ENCODE assay signal across 21 cellular contexts in genomic region chr16:83530293-83530692, GRCh38.
DNase-seq lines count a peak whose midpoint lies in the region; ATAC-seq and TF ChIP-seq lines count a peak whose summit lies in the region.
"Had no signal": no experiment of that assay in that cellular context is flagged by ENCODE, and none has a peak within 500 bp of the region (broad histone marks: within the 10 kb centered on the region; RNA-seq: fewer than 3 reads in every experiment).

No MANE protein-coding gene starts in this region.

- no peaks in the 10 kb centered on the region for H3K27me3 Mint-ChIP-seq in activated CD8-positive, alpha-beta T cell treated with anti-CD3 and anti-CD28 coated beads for 36 hours
- H3K27me3 Mint-ChIP-seq: activated naive CD8-positive, alpha-beta T cell treated with anti-CD3 and anti-CD28 coated beads, Interleukin-2, amount 10 ng/mL, durations not matched to agents 7 days and 5 days had no signal

- ATAC-seq in GM21360 (IDR thresholded peaks at IDR 0.05; ENCODE audit: unreplicated experiment) = no peak
- ATAC-seq in activated CD8-positive, alpha-beta T cell treated with anti-CD3 and anti-CD28 coated beads for 36 hours = no peak

- DNase-seq in EL = peak; percentile 84
- peak; percentile 0 for DNase-seq in KBM-7
- DNase-seq in epidermal melanocyte (ENCODE audit: insufficient read length, low spot score) = peak; percentile 36
- DNase-seq in activated CD8-positive, alpha-beta T cell treated with anti-CD3 and anti-CD28 coated beads for 36 hours = no peak
- DNase-seq in GF-D8 (lab: John Stamatoyannopoulos, UW) = no peak
- DNase-seq: activated CD4-positive, alpha-beta T cell treated with anti-CD3 and anti-CD28 coated beads, Interleukin-2, amount 50 U/mL, for 48 hours; activated CD4-positive, CD25-positive, alpha-beta regulatory T cell; activated effector memory CD4-positive, alpha-beta T cell treated with Interleukin-2 at 50 U/mL for 16 hours; activated naive CD8-positive, alpha-beta T cell treated with anti-CD3 and anti-CD28 coated beads, Interleukin-2, amount 10 ng/mL, durations not matched to agents 7 days and 5 days; effector CD8-positive, alpha-beta T cell; NCI-H2081 treated with DMSO at 0.1 percent for 48 hours; NCI-H510A; RPMI8226; stimulated activated CD4-positive, alpha-beta T cell treated with anti-CD3 and anti-CD28 coated beads, Interleukin-4, amount 100 ng/mL, for 1 hour; stimulated activated naive CD4-positive, alpha-beta T cell had no signal

- POLR2A ChIA-PET in activated CD8-positive, alpha-beta T cell treated with anti-CD3 and anti-CD28 coated beads for 36 hours (lab: Charles Lee) = no interaction called here

- peak overlapping the region; percentile 36 for H3K9ac ChIP-seq in skeletal muscle satellite cell (ENCODE audit: low read depth, low read length)
- H3K9ac ChIP-seq: BLaER1 had no signal

- peaks cover 2% of the 10 kb centered on the region for H3K9me3 Mint-ChIP-seq in activated CD8-positive, alpha-beta T cell treated with anti-CD3 and anti-CD28 coated beads for 36 hours
- H3K9me3 Mint-ChIP-seq: brain had no signal

- H3K4me3 Mint-ChIP-seq in activated CD8-positive, alpha-beta T cell treated with anti-CD3 and anti-CD28 coated beads for 36 hours = no peak overlapping the region
- H3K4me3 Mint-ChIP-seq: activated naive CD8-positive, alpha-beta T cell treated with anti-CD3 and anti-CD28 coated beads, Interleukin-2, amount 10 ng/mL, durations not matched to agents 7 days and 5 days; brain had no signal

- no peak for TF ChIP-seq CTCF in activated CD8-positive, alpha-beta T cell treated with anti-CD3 and anti-CD28 coated beads for 36 hours (IDR thresholded peaks at IDR 0.05)

- H3K36me3 ChIP-seq in skeletal muscle satellite cell (ENCODE audit: insufficient read depth, low read length) = no peaks in the 10 kb centered on the region
- H3K36me3 ChIP-seq: BLaER1, esophagus muscularis mucosa, thoracic aorta had no signal

- H3K4me3 ChIP-seq in skeletal muscle satellite cell (ENCODE audit: low read length) = no peak overlapping the region
- H3K4me3 ChIP-seq: BLaER1, esophagus muscularis mucosa, thoracic aorta had no signal

- H3K36me3 Mint-ChIP-seq in activated CD8-positive, alpha-beta T cell treated with anti-CD3 and anti-CD28 coated beads for 36 hours (ENCODE audit: low read depth) = no peaks in the 10 kb centered on the region
- H3K36me3 Mint-ChIP-seq: activated naive CD8-positive, alpha-beta T cell treated with anti-CD3 and anti-CD28 coated beads, Interleukin-2, amount 10 ng/mL, durations not matched to agents 7 days and 5 days; brain had no signal

- H3K4me1 ChIP-seq in skeletal muscle satellite cell (ENCODE audit: control insufficient read depth, insufficient read depth, low read length) = peaks cover 43% of the 10 kb centered on the region
- H3K4me1 ChIP-seq: BLaER1, esophagus muscularis mucosa had no signal

- H3K27me3 ChIP-seq in skeletal muscle satellite cell (ENCODE audit: control insufficient read depth, insufficient read depth, low read length) = no peaks in the 10 kb centered on the region
- H3K27me3 ChIP-seq: BLaER1 had no signal

- no peaks in the 10 kb centered on the region for H3K4me1 Mint-ChIP-seq in activated CD8-positive, alpha-beta T cell treated with anti-CD3 and anti-CD28 coated beads for 36 hours (ENCODE audit: low read depth)
- H3K4me1 Mint-ChIP-seq: activated naive CD8-positive, alpha-beta T cell treated with anti-CD3 and anti-CD28 coated beads, Interleukin-2, amount 10 ng/mL, durations not matched to agents 7 days and 5 days; brain had no signal

- H3K4me2 ChIP-seq in skeletal muscle satellite cell (ENCODE audit: low read length) = peak overlapping the region; percentile 51
- H3K4me2 ChIP-seq: BLaER1 had no signal

- no peak overlapping the region for H3K27ac Mint-ChIP-seq in activated CD8-positive, alpha-beta T cell treated with anti-CD3 and anti-CD28 coated beads for 36 hours
- H3K27ac Mint-ChIP-seq: activated naive CD8-positive, alpha-beta T cell treated with anti-CD3 and anti-CD28 coated beads, Interleukin-2, amount 10 ng/mL, durations not matched to agents 7 days and 5 days; brain had no signal

- CTCF ChIA-PET in activated CD8-positive, alpha-beta T cell treated with anti-CD3 and anti-CD28 coated beads for 36 hours (lab: Charles Lee) = no interaction called here

- intact Hi-C loops in activated CD8-positive, alpha-beta T cell treated with anti-CD3 and anti-CD28 coated beads for 36 hours (cut with micrococcal nuclease) = no loop called here

- no peaks in the 10 kb centered on the region for H3K9me3 ChIP-seq in skeletal muscle satellite cell (replicated peaks; ENCODE audit: low read length)
- H3K9me3 ChIP-seq: esophagus muscularis mucosa, thoracic aorta had no signal

- in situ Hi-C loops in KBM-7 (cut with MboI; ENCODE audit: low pct_unique_long_range_greater_than_20kb, low sequenced_read_pairs) = no loop called here

Comparison
In these comparisons a context has a peak if more than half of its experiments do, and no peak if none do; other contexts are left out.
1. DNase-seq: peak in EL (single experiment), KBM-7 (single experiment) and epidermal melanocyte (single experiment); none in activated CD8-positive, alpha-beta T cell treated with anti-CD3 and anti-CD28 coated beads for 36 hours (single experiment) and GF-D8 (single experiment).